Comparison of ENCODE assay signal across 33 cellular contexts in genomic region chr2:60821133-60821469, GRCh38.
A peak's percentile ranks its signal among the peaks of the same experiment; 100 is the strongest.
DNase-seq lines count a peak whose midpoint lies in the region; ATAC-seq and TF ChIP-seq lines count a peak whose summit lies in the region.
"Had no signal": no experiment of that assay in that cellular context is flagged by ENCODE, and none has a peak within 500 bp of the region (broad histone marks: within the 10 kb centered on the region; RNA-seq: fewer than 3 reads in every experiment).

No MANE protein-coding gene starts in this region.

- H3K36me3 ChIP-seq in OCI-LY7 (ENCODE audit: insufficient read depth, low read length), result no peaks in the 10 kb centered on the region
- H3K36me3 ChIP-seq: BE2C, lower lobe of right lung, MG63, pancreas, SJSA1 had no signal

- no peak overlapping the region for H3K27ac ChIP-seq in OCI-LY7 (ENCODE audit: low read depth, low read length, poor library complexity, severe bottlenecking)
- H3K27ac ChIP-seq: lower lobe of right lung, pancreas, SJSA1 had no signal

- no TSS peak for BruUV-seq in OCI-LY7 (replicated peaks; lab: Mats Ljungman, UMichigan)

- peak; percentile 37; the same call in 1 of the 2 replicates for TF ChIP-seq CTCF in OCI-LY7 (conservative IDR thresholded peaks at IDR 0.05; ENCODE audit: low read length)

- peaks cover 56% of the 10 kb centered on the region for H3K4me1 Mint-ChIP-seq in activated naive CD4-positive, alpha-beta T cell treated with anti-CD3 and anti-CD28 coated beads, Interleukin-2, amount 50 U/mL, for 24 hours
- H3K4me1 Mint-ChIP-seq in activated naive CD4-positive, alpha-beta T cell treated with anti-CD3 and anti-CD28 coated beads, Interleukin-2, amount 10 ng/mL, durations not matched to agents 7 days and 5 days, result peaks cover 45% of the 10 kb centered on the region
- peaks cover 64% of the 10 kb centered on the region for H3K4me1 Mint-ChIP-seq in activated naive CD8-positive, alpha-beta T cell treated with anti-CD3 and anti-CD28 coated beads, Interleukin-2, amount 50 U/mL, for 24 hours
- peaks cover 62 to 100% of the 10 kb centered on the region in 2 donors for H3K4me1 Mint-ChIP-seq in stimulated activated naive B cell treated with anti-CD40 and anti-IgM and Interleukin-4, amounts not matched to agents 10 μg/mL and 1 μg/mL and 100 μg/mL, for 72 hours
- H3K4me1 Mint-ChIP-seq: neural crest cell had no signal

- peak overlapping the region; percentile 75; the same call in 1 of the 2 replicates for H2AFZ ChIP-seq in OCI-LY7 (ENCODE audit: low read length)

- no peaks in the 10 kb centered on the region for H4K20me1 ChIP-seq in OCI-LY7 (ENCODE audit: insufficient read depth, low read length)

- H3K79me2 ChIP-seq in OCI-LY7 (ENCODE audit: insufficient read depth, low read depth, low read length), result no peaks in the 10 kb centered on the region

- CTCF ChIA-PET in activated naive CD4-positive, alpha-beta T cell treated with anti-CD3 and anti-CD28 coated beads, Interleukin-2, amount 10 ng/mL, durations not matched to agents 7 days and 5 days (lab: Charles Lee), result interaction anchor here (0.7 to 2.5 kb wide), 3 partner anchors 16 to 177 kb away, joined by 3 to 8 read pairs (median 4); no protein-coding TSS in a partner anchor
- CTCF ChIA-PET in OCI-LY7 (lab: Charles Lee; ENCODE audit: unreplicated experiment), result interaction anchor here (1.0 to 2.3 kb wide), 2 partner anchors 13 to 18 kb away, joined by 4 to 10 read pairs; no protein-coding TSS in a partner anchor

- peaks cover 8% of the 10 kb centered on the region for H3K9me3 Mint-ChIP-seq in activated naive CD4-positive, alpha-beta T cell treated with anti-CD3 and anti-CD28 coated beads, Interleukin-2, amount 50 U/mL, for 24 hours
- peaks cover 5% of the 10 kb centered on the region for H3K9me3 Mint-ChIP-seq in activated naive CD4-positive, alpha-beta T cell treated with anti-CD3 and anti-CD28 coated beads, Interleukin-2, amount 10 ng/mL, durations not matched to agents 7 days and 5 days
- no peaks in the 10 kb centered on the region for H3K9me3 Mint-ChIP-seq in activated naive CD8-positive, alpha-beta T cell treated with anti-CD3 and anti-CD28 coated beads, Interleukin-2, amount 50 U/mL, for 24 hours
- H3K9me3 Mint-ChIP-seq in stimulated activated naive B cell treated with anti-CD40 and anti-IgM and Interleukin-4, amounts not matched to agents 10 μg/mL and 1 μg/mL and 100 μg/mL, for 72 hours, result no peaks in the 10 kb centered on the region
- H3K9me3 Mint-ChIP-seq: H9, neural crest cell, type B pancreatic cell had no signal

- DNase-seq in activated naive CD4-positive, alpha-beta T cell treated with anti-CD3 and anti-CD28 coated beads, Interleukin-2, amount 10 ng/mL, durations not matched to agents 7 days and 5 days, result no peak
- DNase-seq in OCI-LY7 (ENCODE audit: low spot score) (no peak), glomerular visceral epithelial cell (ENCODE audit: extremely low spot score) (no peak), hippocampal formation (lab: John Stamatoyannopoulos, UW) (no peak), NCI-H2107 treated with DMSO at 0.1 percent for 48 hours (lab: John Stamatoyannopoulos, UW; ENCODE audit: unreplicated experiment) (no peak)
- no peak for DNase-seq in activated naive CD8-positive, alpha-beta T cell treated with anti-CD3 and anti-CD28 coated beads, Interleukin-2, amount 50 U/mL, for 24 hours
- no peak for DNase-seq in stimulated activated naive B cell treated with anti-CD40 and anti-IgM and Interleukin-4, amounts not matched to agents 10 μg/mL and 1 μg/mL and 100 μg/mL, for 72 hours
- DNase-seq: ACHN; activated effector memory CD4-positive, alpha-beta T cell treated with Interleukin-2 at 50 U/mL for 16 hours; amygdala; BE2C; Caco-2; DND-41; effector memory CD4-positive, alpha-beta T cell; erythroblast; H9; head of caudate nucleus; kidney glomerular epithelial cell; lower lobe of right lung; MG63; NCI-H2029; NCI-H526; pancreas; retina; RPMI8226; stimulated activated CD4-positive, alpha-beta T cell treated with anti-CD3 and anti-CD28 coated beads, Interleukin-1b, Interleukin-23, amount 100 ng/mL, for 48 hours; substantia nigra; T-helper 2 cell had no signal

- H3K9me3 ChIP-seq in OCI-LY7 (ENCODE audit: low read length), result no peaks in the 10 kb centered on the region
- H3K9me3 ChIP-seq: BE2C, Caco-2, lower lobe of right lung, MG63, pancreas, SJSA1 had no signal

- H3K4me3 Mint-ChIP-seq in activated naive CD4-positive, alpha-beta T cell treated with anti-CD3 and anti-CD28 coated beads, Interleukin-2, amount 50 U/mL, for 24 hours, result peak overlapping the region; percentile 9
- H3K4me3 Mint-ChIP-seq in activated naive CD4-positive, alpha-beta T cell treated with anti-CD3 and anti-CD28 coated beads, Interleukin-2, amount 10 ng/mL, durations not matched to agents 7 days and 5 days, result no peak overlapping the region
- peak overlapping the region; percentile 47 for H3K4me3 Mint-ChIP-seq in activated naive CD8-positive, alpha-beta T cell treated with anti-CD3 and anti-CD28 coated beads, Interleukin-2, amount 50 U/mL, for 24 hours
- H3K4me3 Mint-ChIP-seq in stimulated activated naive B cell treated with anti-CD40 and anti-IgM and Interleukin-4, amounts not matched to agents 10 μg/mL and 1 μg/mL and 100 μg/mL, for 72 hours, result peak overlapping the region; percentile 41 to 53
- H3K4me3 Mint-ChIP-seq: H9, neural crest cell, type B pancreatic cell had no signal

- no peaks in the 10 kb centered on the region for H3K36me3 Mint-ChIP-seq in activated naive CD4-positive, alpha-beta T cell treated with anti-CD3 and anti-CD28 coated beads, Interleukin-2, amount 50 U/mL, for 24 hours
- H3K36me3 Mint-ChIP-seq in activated naive CD4-positive, alpha-beta T cell treated with anti-CD3 and anti-CD28 coated beads, Interleukin-2, amount 10 ng/mL, durations not matched to agents 7 days and 5 days, result no peaks in the 10 kb centered on the region
- peaks cover 7% of the 10 kb centered on the region for H3K36me3 Mint-ChIP-seq in activated naive CD8-positive, alpha-beta T cell treated with anti-CD3 and anti-CD28 coated beads, Interleukin-2, amount 50 U/mL, for 24 hours (ENCODE audit: low read depth)
- peaks cover 14 to 17% of the 10 kb centered on the region in 2 donors for H3K36me3 Mint-ChIP-seq in stimulated activated naive B cell treated with anti-CD40 and anti-IgM and Interleukin-4, amounts not matched to agents 10 μg/mL and 1 μg/mL and 100 μg/mL, for 72 hours
- H3K36me3 Mint-ChIP-seq: type B pancreatic cell had no signal

- H3K4me1 ChIP-seq in OCI-LY7 (ENCODE audit: insufficient read depth, low read length, poor library complexity, severe bottlenecking), result peaks cover 61% of the 10 kb centered on the region
- H3K4me1 ChIP-seq: BE2C, Caco-2, lower lobe of right lung, pancreas, SJSA1 had no signal

- no peaks in the 10 kb centered on the region for H3K9me2 ChIP-seq in OCI-LY7 (ENCODE audit: insufficient read depth, low read length)

- H3K4me3 ChIP-seq in OCI-LY7 (ENCODE audit: low read depth, low read length, poor library complexity, severe bottlenecking), result no peak overlapping the region
- H3K4me3 ChIP-seq: lower lobe of right lung, MG63, pancreas, SJSA1, smooth muscle cell had no signal

- no peaks in the 10 kb centered on the region for H3K27me3 Mint-ChIP-seq in activated naive CD4-positive, alpha-beta T cell treated with anti-CD3 and anti-CD28 coated beads, Interleukin-2, amount 50 U/mL, for 24 hours
- peaks cover 5% of the 10 kb centered on the region for H3K27me3 Mint-ChIP-seq in activated naive CD4-positive, alpha-beta T cell treated with anti-CD3 and anti-CD28 coated beads, Interleukin-2, amount 10 ng/mL, durations not matched to agents 7 days and 5 days
- H3K27me3 Mint-ChIP-seq in activated naive CD8-positive, alpha-beta T cell treated with anti-CD3 and anti-CD28 coated beads, Interleukin-2, amount 50 U/mL, for 24 hours, result peaks cover 3% of the 10 kb centered on the region
- H3K27me3 Mint-ChIP-seq in stimulated activated naive B cell treated with anti-CD40 and anti-IgM and Interleukin-4, amounts not matched to agents 10 μg/mL and 1 μg/mL and 100 μg/mL, for 72 hours, result no peaks in the 10 kb centered on the region
- H3K27me3 Mint-ChIP-seq: type B pancreatic cell had no signal

- ATAC-seq in activated naive CD8-positive, alpha-beta T cell treated with anti-CD3 and anti-CD28 coated beads, Interleukin-2, amount 50 U/mL, for 24 hours, result no peak
- ATAC-seq in stimulated activated naive B cell treated with anti-CD40 and anti-IgM and Interleukin-4, amounts not matched to agents 10 μg/mL and 1 μg/mL and 100 μg/mL, for 72 hours (replicated peaks), result peak in 1 of 2 donors; percentile 4
- ATAC-seq: lower lobe of right lung, pancreas had no signal

- no peak overlapping the region for H3K27ac Mint-ChIP-seq in activated naive CD4-positive, alpha-beta T cell treated with anti-CD3 and anti-CD28 coated beads, Interleukin-2, amount 50 U/mL, for 24 hours
- no peak overlapping the region for H3K27ac Mint-ChIP-seq in activated naive CD4-positive, alpha-beta T cell treated with anti-CD3 and anti-CD28 coated beads, Interleukin-2, amount 10 ng/mL, durations not matched to agents 7 days and 5 days
- H3K27ac Mint-ChIP-seq in activated naive CD8-positive, alpha-beta T cell treated with anti-CD3 and anti-CD28 coated beads, Interleukin-2, amount 50 U/mL, for 24 hours, result peak overlapping the region; percentile 91
- peak overlapping the region; percentile 95 for H3K27ac Mint-ChIP-seq in stimulated activated naive B cell treated with anti-CD40 and anti-IgM and Interleukin-4, amounts not matched to agents 10 μg/mL and 1 μg/mL and 100 μg/mL, for 72 hours
- H3K27ac Mint-ChIP-seq: H9, type B pancreatic cell had no signal

- intact Hi-C loops in OCI-LY7 (cut with micrococcal nuclease; ENCODE audit: unreplicated experiment), result no loop called here

- POLR2A ChIA-PET in OCI-LY7 (lab: Charles Lee), result interaction anchor here (1.0 to 11.5 kb wide), 7 partner anchors 7 to 66 kb away, joined by 3 to 89 read pairs (median 5); partner anchors contain the start of gene REL

- H3K4me2 ChIP-seq in OCI-LY7 (ENCODE audit: low read length), result no peak overlapping the region
- H3K4me2 ChIP-seq: smooth muscle cell had no signal

Comparison
In these comparisons a context has a peak if more than half of its experiments do, and no peak if none do; other contexts are left out.
1. H3K27ac Mint-ChIP-seq: peak in activated naive CD8-positive, alpha-beta T cell treated with anti-CD3 and anti-CD28 coated beads, Interleukin-2, amount 50 U/mL, for 24 hours (single experiment) and stimulated activated naive B cell treated with anti-CD40 and anti-IgM and Interleukin-4, amounts not matched to agents 10 μg/mL and 1 μg/mL and 100 μg/mL, for 72 hours (single experiment); none in activated naive CD4-positive, alpha-beta T cell treated with anti-CD3 and anti-CD28 coated beads, Interleukin-2, amount 50 U/mL, for 24 hours (single experiment) and activated naive CD4-positive, alpha-beta T cell treated with anti-CD3 and anti-CD28 coated beads, Interleukin-2, amount 10 ng/mL, durations not matched to agents 7 days and 5 days (single experiment).